8 cellular contexts compared by ENCODE assay signal in the genomic region with DNA sequence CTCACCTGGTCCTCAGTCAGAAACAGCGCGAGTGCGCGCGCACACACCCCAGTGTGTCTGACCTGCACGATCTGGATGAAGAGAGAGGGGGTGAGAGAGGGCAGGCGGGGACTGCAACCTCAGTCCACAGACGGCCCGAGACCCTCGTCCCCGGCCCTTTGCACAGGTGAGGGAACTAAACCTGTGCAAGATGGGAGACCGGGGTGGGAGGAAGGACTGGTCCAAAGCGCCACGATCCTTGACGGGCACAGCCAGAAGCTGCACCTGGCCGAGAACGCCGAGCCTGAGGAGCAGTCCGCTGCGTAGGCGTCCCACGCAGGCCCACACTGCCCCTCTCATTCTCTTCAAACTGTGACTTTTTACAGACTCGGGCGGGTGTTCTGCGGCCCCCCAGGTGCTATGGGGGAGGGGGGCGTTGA.
DNase-seq lines count a peak whose midpoint lies in the region; ATAC-seq and TF ChIP-seq lines count a peak whose summit lies in the region.

No MANE protein-coding gene starts in this region.

- H3K9me3 ChIP-seq in mucosa of rectum (ENCODE audit: control insufficient read depth in 2 of 2, low read length in 2 of 2): no peaks in the 10 kb centered on the region

- H3K4me3 ChIP-seq in AG04449 (ENCODE audit: low read depth, low read length) (peak overlapping the region; percentile 77), mucosa of rectum (ENCODE audit: low read length in 2 of 2) (peak overlapping the region; percentile 78 to 84)

- H3K36me3 ChIP-seq in mucosa of rectum (ENCODE audit: control insufficient read depth in 2 of 2, insufficient read depth in 2 of 2, low read length in 2 of 2): no peaks in the 10 kb centered on the region

- TF ChIP-seq EP300 in Ishikawa (IDR thresholded peaks at IDR 0.05; ENCODE audit: borderline replicate concordance): no peak

- peak overlapping the region; percentile 41 to 86 for H3K9ac ChIP-seq in mucosa of rectum (ENCODE audit: low read depth in 1 of 2, low read length in 2 of 2)

- CTCF ChIA-PET in AG04449 (lab: Yijun Ruan, JAX): interaction anchor here (5.2 kb wide), 1 partner anchor 11 kb away, joined by 54 read pairs; no protein-coding TSS in a partner anchor

- DNase-seq in AG04449 (ENCODE audit: low read depth, low spot score) (no peak), caudate nucleus (lab: John Stamatoyannopoulos, UW) (peak in 1 of 61 donors; percentile 44), kidney tubule cell (ENCODE audit: low spot score) (no peak), putamen (ENCODE audit: low spot score) (no peak)

- TF ChIP-seq RAD21 in Ishikawa (IDR thresholded peaks at IDR 0.05; ENCODE audit: low read depth): no peak

- POLR2A ChIA-PET in AG04449 (lab: Yijun Ruan, JAX): interaction anchor here (0.6 to 1.5 kb wide), 4 partner anchors 11 to 170 kb away, joined by 3 to 7 read pairs (median 5); partner anchors contain the start of gene MARCKSL1

- H3K27me3 ChIP-seq in mucosa of rectum (ENCODE audit: control insufficient read depth in 2 of 2, insufficient read depth in 2 of 2, low read length in 2 of 2): no peaks in the 10 kb centered on the region

- H3K4me1 ChIP-seq in mucosa of rectum (ENCODE audit: control insufficient read depth in 2 of 2, insufficient read depth in 2 of 2, low read length in 2 of 2): peaks cover 33 to 37% of the 10 kb centered on the region in 2 donors

- H3K27ac ChIP-seq in caudate nucleus (ENCODE audit: low read depth, low read length) (peak overlapping the region; percentile 60), mucosa of rectum (ENCODE audit: low read depth in 2 of 2, low read length in 2 of 2) (peak overlapping the region in 1 of 2 donors; percentile 9)

- TF ChIP-seq CTCF in AG04449 (IDR thresholded peaks at IDR 0.05; ENCODE audit: insufficient read depth, low read length, missing control alignments): no peak

- ATAC-seq in GM18858 (IDR thresholded peaks at IDR 0.05; ENCODE audit: unreplicated experiment): no peak
- ATAC-seq in GM19324 (IDR thresholded peaks at IDR 0.05; ENCODE audit: low FRiP score, unreplicated experiment): no peak

TF ChIP-seq in Ishikawa, 13 proteins besides CTCF, POLR2A, EP300 and RAD21:
- TF ChIP-seq TEAD4 (IDR thresholded peaks at IDR 0.05): no peak
- TF ChIP-seq EGR1 (IDR thresholded peaks at IDR 0.05): peak; percentile 28; the same call in 1 of the 2 replicates
